ENCODE assay signal across 10 cellular contexts in the genomic region with DNA sequence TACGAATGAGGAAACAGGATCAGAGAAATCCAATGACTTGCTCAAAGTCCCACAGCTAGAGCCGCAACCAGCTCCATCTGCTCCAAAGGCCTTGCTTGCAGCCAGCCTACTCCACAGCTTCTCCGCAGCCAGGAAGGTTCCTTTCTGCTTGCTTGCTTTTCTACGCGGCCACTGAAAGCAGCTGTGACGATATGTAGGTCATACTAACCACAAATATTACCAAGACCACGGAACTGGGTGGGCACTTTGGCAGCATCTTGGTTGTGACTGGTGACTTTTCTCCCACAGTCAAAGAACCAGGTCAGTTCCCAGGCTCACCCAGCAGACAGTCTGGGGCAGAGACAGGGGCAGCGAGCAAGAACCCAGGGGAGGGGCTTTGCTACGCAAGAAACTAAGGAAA.
DNase-seq lines count a peak whose midpoint lies in the region; ATAC-seq, FAIRE-seq and TF ChIP-seq lines count a peak whose summit lies in the region.
"Had no signal": no experiment of that assay in that cellular context is flagged by ENCODE, and none has a peak within 500 bp of the region (broad histone marks: within the 10 kb centered on the region; RNA-seq: fewer than 3 reads in every experiment).

No MANE protein-coding gene starts in this region.

- H3K4me3 ChIP-seq in astrocyte (ENCODE audit: insufficient read depth, low read depth, low read length): no peak overlapping the region
- H3K4me3 ChIP-seq in mesenchymal stem cell (ENCODE audit: insufficient read depth in 1 of 2, low read depth in 1 of 2, low read length in 2 of 2): no peak overlapping the region
- H3K4me3 ChIP-seq in urinary bladder (ENCODE audit: low read depth, low read length): no peak overlapping the region
- no peak overlapping the region for H3K4me3 ChIP-seq in SK-N-SH (ENCODE audit: low read depth in 2 of 2, low read length in 1 of 2)

- no peak overlapping the region for H4K8ac ChIP-seq in mesenchymal stem cell (ENCODE audit: low read length)

- H3K27me3 ChIP-seq in astrocyte (ENCODE audit: insufficient read depth, low read length): no peaks in the 10 kb centered on the region
- no peaks in the 10 kb centered on the region for H3K27me3 ChIP-seq in mesenchymal stem cell (ENCODE audit: control insufficient read depth in 1 of 2, insufficient read depth in 1 of 2, low read length in 2 of 2)
- no peaks in the 10 kb centered on the region for H3K27me3 ChIP-seq in SK-N-SH (ENCODE audit: insufficient read depth)

- H3K23ac ChIP-seq in mesenchymal stem cell (ENCODE audit: low read length in 2 of 2): no peak overlapping the region

- POLR2A ChIA-PET in SK-N-SH (lab: Yijun Ruan, JAX): no interaction called here

- H3K9me2 ChIP-seq in SK-N-SH: no peaks in the 10 kb centered on the region

- TF ChIP-seq CTCF in astrocyte (IDR thresholded peaks at IDR 0.05; ENCODE audit: insufficient read depth, low read depth, low read length) (no peak), SK-N-SH (IDR thresholded peaks at IDR 0.05) (no peak)

- H3K14ac ChIP-seq in mesenchymal stem cell (ENCODE audit: low read length in 2 of 2): no peak overlapping the region

- H3K4me1 ChIP-seq in astrocyte (ENCODE audit: insufficient read depth, low read length): no peaks in the 10 kb centered on the region
- no peaks in the 10 kb centered on the region for H3K4me1 ChIP-seq in mesenchymal stem cell (ENCODE audit: control insufficient read depth, insufficient read depth, low read depth, low read length)
- H3K4me1 ChIP-seq in urinary bladder (ENCODE audit: insufficient read depth): no peaks in the 10 kb centered on the region
- peaks cover 0 to 18% of the 10 kb centered on the region in 2 experiments; a peak in 1 of 4 replicates for H3K4me1 ChIP-seq in SK-N-SH (ENCODE audit: control insufficient read depth in 1 of 2, insufficient read depth in 2 of 2, low read depth in 1 of 2, low read length in 1 of 2)

- H3K9ac ChIP-seq in astrocyte (ENCODE audit: low read length) (peak overlapping the region; percentile 18), mesenchymal stem cell (ENCODE audit: low read length) (no peak overlapping the region), SK-N-SH (no peak overlapping the region)

- no peak for TF ChIP-seq EP300 in SK-N-SH (IDR thresholded peaks at IDR 0.05; ENCODE audit: borderline replicate concordance in 1 of 2, low read depth in 1 of 2, low read length in 1 of 2)

- H3K27ac ChIP-seq in astrocyte (ENCODE audit: low read depth, low read length) (peak overlapping the region; percentile 12), mesenchymal stem cell (ENCODE audit: low read length, poor library complexity, severe bottlenecking) (no peak overlapping the region), urinary bladder (ENCODE audit: low read depth) (peak overlapping the region; percentile 18), SK-N-SH (ENCODE audit: low read depth in 2 of 2, low read length in 1 of 2) (no peak overlapping the region; a peak in 1 of 4 replicates)
- H3K27ac ChIP-seq: HL-60 had no signal

- no peak overlapping the region for H3K4me3 Mint-ChIP-seq in astrocyte (ENCODE audit: unreplicated experiment)

- ATAC-seq in HG02678 (IDR thresholded peaks at IDR 0.05; ENCODE audit: unreplicated experiment) (no peak), HG03520 (IDR thresholded peaks at IDR 0.05; ENCODE audit: unreplicated experiment) (no peak)

- no peak overlapping the region for H3K4ac ChIP-seq in mesenchymal stem cell (ENCODE audit: low read depth in 1 of 2, low read length in 2 of 2)

- no peaks in the 10 kb centered on the region for H3K27me3 Mint-ChIP-seq in astrocyte (ENCODE audit: low read depth, unreplicated experiment)

- H4K20me1 ChIP-seq in astrocyte (ENCODE audit: insufficient read depth, low read length) (peaks cover 28% of the 10 kb centered on the region), SK-N-SH (ENCODE audit: insufficient read depth) (0 out of 2 replicates have a peak, but pooled peaks cover 8% of the 10 kb centered on the region)

- no peaks in the 10 kb centered on the region for H3F3A ChIP-seq in SK-N-SH (replicated peaks; ENCODE audit: insufficient read depth)

- TF ChIP-seq RAD21 in SK-N-SH (IDR thresholded peaks at IDR 0.05; ENCODE audit: low read length): no peak

- H3K18ac ChIP-seq in mesenchymal stem cell (ENCODE audit: low read depth in 1 of 2, low read length in 2 of 2): no peak overlapping the region

- CTCF ChIA-PET in SK-N-SH (lab: Yijun Ruan, JAX): interaction anchor here (1.4 kb wide), 1 partner anchor 117 kb away, joined by 3 read pairs; no protein-coding TSS in a partner anchor

- no peak overlapping the region for H2BK12ac ChIP-seq in mesenchymal stem cell (ENCODE audit: low read length in 2 of 2)

- no peak for FAIRE-seq in astrocyte (lab: Jason Lieb, UNC)

- WGBS in mesenchymal stem cell: 85% methylated on average over 9 of the region's 9 CpGs
- 66% methylated on average over 9 of the region's 9 CpGs for WGBS in urinary bladder
- 99% methylated on average over 9 of the region's 9 CpGs for WGBS in SK-N-SH (ENCODE audit: low lambda C conversion rate)

- H3K4me2 ChIP-seq in astrocyte (ENCODE audit: low read length) (no peak overlapping the region), mesenchymal stem cell (ENCODE audit: low read length, poor library complexity, severe bottlenecking) (no peak overlapping the region), SK-N-SH (no peak overlapping the region)

- peaks cover 2% of the 10 kb centered on the region for H3K79me2 ChIP-seq in astrocyte (ENCODE audit: insufficient read depth, low read length)
- 0 out of 2 replicates have a peak, but pooled peaks cover 5% of the 10 kb centered on the region for H3K79me2 ChIP-seq in SK-N-SH (ENCODE audit: insufficient read depth)

- peak overlapping the region; percentile 0 for H3K27ac Mint-ChIP-seq in astrocyte (ENCODE audit: unreplicated experiment)

- H3K9me3 ChIP-seq in astrocyte (ENCODE audit: insufficient read depth, low read depth, low read length): no peaks in the 10 kb centered on the region
- no peaks in the 10 kb centered on the region for H3K9me3 ChIP-seq in mesenchymal stem cell (ENCODE audit: control insufficient read depth, low read length)
- no peaks in the 10 kb centered on the region for H3K9me3 ChIP-seq in SK-N-SH

- no peak overlapping the region for H2BK5ac ChIP-seq in mesenchymal stem cell (ENCODE audit: low read depth, low read length, poor library complexity, severe bottlenecking)

- peaks cover 37% of the 10 kb centered on the region for H3K79me1 ChIP-seq in mesenchymal stem cell (replicated peaks; ENCODE audit: low read length, poor library complexity, severe bottlenecking)

- H2AK5ac ChIP-seq in mesenchymal stem cell (ENCODE audit: low read length, severe bottlenecking): no peak overlapping the region

- H3K4me1 Mint-ChIP-seq in astrocyte (ENCODE audit: low read depth, unreplicated experiment): peaks cover 10% of the 10 kb centered on the region

- no peaks in the 10 kb centered on the region for H3K36me3 ChIP-seq in astrocyte (ENCODE audit: insufficient read depth, low read length)
- H3K36me3 ChIP-seq in mesenchymal stem cell (ENCODE audit: control insufficient read depth in 1 of 2, insufficient read depth in 2 of 2, low read depth in 1 of 2, low read length in 2 of 2): peaks cover 6 to 22% of the 10 kb centered on the region in 2 experiments
- H3K36me3 ChIP-seq in urinary bladder (ENCODE audit: insufficient read depth): no peaks in the 10 kb centered on the region
- H3K36me3 ChIP-seq in SK-N-SH (replicated peaks in 1 of 2; ENCODE audit: control insufficient read depth in 1 of 2, insufficient read depth in 2 of 2, low read length in 1 of 2): no peaks in the 10 kb centered on the region

- no peak overlapping the region for H2BK15ac ChIP-seq in mesenchymal stem cell (ENCODE audit: low read depth, poor library complexity, severe bottlenecking)

- peaks cover 2% of the 10 kb centered on the region for H3K9me3 Mint-ChIP-seq in astrocyte (ENCODE audit: unreplicated experiment)

- H3K36me3 Mint-ChIP-seq in astrocyte (ENCODE audit: low read depth, unreplicated experiment): peaks cover 11% of the 10 kb centered on the region

- H4K91ac ChIP-seq in mesenchymal stem cell (ENCODE audit: low read length): no peak overlapping the region

- H2AFZ ChIP-seq in astrocyte (ENCODE audit: low read depth, low read length) (no peak overlapping the region), mesenchymal stem cell (ENCODE audit: low read depth, low read length) (no peak overlapping the region), SK-N-SH (ENCODE audit: low read depth) (no peak overlapping the region)

- DNase-seq in stimulated activated CD4-positive, alpha-beta T cell treated with anti-CD3 and anti-CD28 coated beads, Interleukin-4, amount 100 ng/mL, for 24 hours: peak; percentile 39
- DNase-seq in stimulated activated CD4-positive, alpha-beta T cell treated with anti-CD3 and anti-CD28 coated beads, Interleukin-4, amount 100 ng/mL, for 1 hour: no peak
- DNase-seq in astrocyte (ENCODE audit: low read depth) (peak; percentile 86), mesenchymal stem cell (peak; percentile 34), SK-N-SH (no peak)
- DNase-seq: NCI-H748 treated with DMSO at 0.1 percent for 48 hours had no signal

- no peak overlapping the region for H2BK120ac ChIP-seq in mesenchymal stem cell (ENCODE audit: low read depth, low read length)

TF ChIP-seq in SK-N-SH, 30 proteins besides CTCF, POLR2A, EP300 and RAD21 (continues in another document):
- TF ChIP-seq TCF12 (IDR thresholded peaks at IDR 0.05): no peak
- TF ChIP-seq, protein P1, sequence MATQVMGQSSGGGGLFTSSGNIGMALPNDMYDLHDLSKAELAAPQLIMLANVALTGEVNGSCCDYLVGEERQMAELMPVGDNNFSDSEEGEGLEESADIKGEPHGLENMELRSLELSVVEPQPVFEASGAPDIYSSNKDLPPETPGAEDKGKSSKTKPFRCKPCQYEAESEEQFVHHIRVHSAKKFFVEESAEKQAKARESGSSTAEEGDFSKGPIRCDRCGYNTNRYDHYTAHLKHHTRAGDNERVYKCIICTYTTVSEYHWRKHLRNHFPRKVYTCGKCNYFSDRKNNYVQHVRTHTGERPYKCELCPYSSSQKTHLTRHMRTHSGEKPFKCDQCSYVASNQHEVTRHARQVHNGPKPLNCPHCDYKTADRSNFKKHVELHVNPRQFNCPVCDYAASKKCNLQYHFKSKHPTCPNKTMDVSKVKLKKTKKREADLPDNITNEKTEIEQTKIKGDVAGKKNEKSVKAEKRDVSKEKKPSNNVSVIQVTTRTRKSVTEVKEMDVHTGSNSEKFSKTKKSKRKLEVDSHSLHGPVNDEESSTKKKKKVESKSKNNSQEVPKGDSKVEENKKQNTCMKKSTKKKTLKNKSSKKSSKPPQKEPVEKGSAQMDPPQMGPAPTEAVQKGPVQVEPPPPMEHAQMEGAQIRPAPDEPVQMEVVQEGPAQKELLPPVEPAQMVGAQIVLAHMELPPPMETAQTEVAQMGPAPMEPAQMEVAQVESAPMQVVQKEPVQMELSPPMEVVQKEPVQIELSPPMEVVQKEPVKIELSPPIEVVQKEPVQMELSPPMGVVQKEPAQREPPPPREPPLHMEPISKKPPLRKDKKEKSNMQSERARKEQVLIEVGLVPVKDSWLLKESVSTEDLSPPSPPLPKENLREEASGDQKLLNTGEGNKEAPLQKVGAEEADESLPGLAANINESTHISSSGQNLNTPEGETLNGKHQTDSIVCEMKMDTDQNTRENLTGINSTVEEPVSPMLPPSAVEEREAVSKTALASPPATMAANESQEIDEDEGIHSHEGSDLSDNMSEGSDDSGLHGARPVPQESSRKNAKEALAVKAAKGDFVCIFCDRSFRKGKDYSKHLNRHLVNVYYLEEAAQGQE (IDR thresholded peaks at IDR 0.05; ENCODE audit: low read depth, low read length): no peak

Comparison
In these comparisons a context has a peak if more than half of its experiments do, and no peak if none do; other contexts are left out.
1. DNase-seq: peak in stimulated activated CD4-positive, alpha-beta T cell treated with anti-CD3 and anti-CD28 coated beads, Interleukin-4, amount 100 ng/mL, for 24 hours (single experiment), astrocyte (single experiment) and mesenchymal stem cell (single experiment); none in stimulated activated CD4-positive, alpha-beta T cell treated with anti-CD3 and anti-CD28 coated beads, Interleukin-4, amount 100 ng/mL, for 1 hour (single experiment) and SK-N-SH (single experiment).
2. H3K27ac ChIP-seq: peak in astrocyte (single experiment) and urinary bladder (single experiment); none in mesenchymal stem cell (single experiment) and SK-N-SH (0 of 2).